In the genomic region with DNA sequence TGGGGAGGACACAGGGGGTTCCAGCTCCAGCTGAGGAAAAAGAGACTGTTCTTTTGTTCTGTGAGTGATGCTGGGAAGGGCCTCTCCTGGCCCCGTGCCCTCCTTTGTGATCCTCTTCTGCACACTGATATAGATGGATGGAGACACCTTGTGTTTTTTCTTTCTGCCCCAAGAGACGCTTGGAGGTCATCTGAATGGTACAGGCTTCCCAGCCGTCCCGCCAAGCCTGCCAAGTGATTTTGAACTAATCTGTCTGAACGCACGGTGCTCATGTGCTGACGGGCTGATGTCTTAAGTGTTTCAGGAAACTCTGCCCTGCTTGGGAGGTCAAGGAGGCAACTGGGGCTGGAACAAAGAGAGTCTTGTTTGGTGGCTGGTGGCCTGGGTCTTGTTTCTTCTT, we compare ENCODE assay signal across 24 cellular contexts. TPM values are rescaled to one million over a fixed set of nuclear protein-coding genes. Genes with fewer than 3 reads are reported as not detected.
DNase-seq lines count a peak whose midpoint lies in the region; ATAC-seq and TF ChIP-seq lines count a peak whose summit lies in the region.
"Had no signal": no experiment of that assay in that cellular context is flagged by ENCODE, and none has a peak within 500 bp of the region (broad histone marks: within the 10 kb centered on the region; RNA-seq: fewer than 3 reads in every experiment).

No MANE protein-coding gene starts in this region.

- H3K36me3 ChIP-seq in esophagus muscularis mucosa (no peaks in the 10 kb centered on the region), mesodermal cell (ENCODE audit: control insufficient read depth, insufficient read depth, low read length) (peaks cover 4% of the 10 kb centered on the region)
- H3K36me3 ChIP-seq: MG63 had no signal

- no peaks in the 10 kb centered on the region for H3K4me1 ChIP-seq in esophagus muscularis mucosa
- no peaks in the 10 kb centered on the region for H3K4me1 ChIP-seq in mesodermal cell (ENCODE audit: control insufficient read depth, insufficient read depth, low read length, poor library complexity, severe bottlenecking)

- H3K27ac ChIP-seq in esophagus muscularis mucosa (replicated peaks in 1 of 4): no peak overlapping the region
- peak overlapping the region; percentile 54 for H3K27ac ChIP-seq in mesodermal cell (ENCODE audit: low read depth, low read length, severe bottlenecking)
- peak overlapping the region; percentile 60 for H3K27ac ChIP-seq in temporal lobe (ENCODE audit: low read depth, low read length)
- H3K27ac ChIP-seq: BLaER1 treated with 17β-estradiol and CSF1 and Interleukin-3, amounts not matched to agents 10 nM and 100 nM had no signal

- H3K27me3 ChIP-seq in esophagus muscularis mucosa: no peaks in the 10 kb centered on the region
- H3K27me3 ChIP-seq: BLaER1 treated with 17β-estradiol and CSF1 and Interleukin-3, amounts not matched to agents 10 nM and 100 nM; MG63 had no signal

- H3K4me1 Mint-ChIP-seq in chondrocyte (ENCODE audit: low read depth): peaks cover 9% of the 10 kb centered on the region

- no peak overlapping the region for H3K4me3 ChIP-seq in esophagus muscularis mucosa
- no peak overlapping the region for H3K4me3 ChIP-seq in mesodermal cell (ENCODE audit: extremely low read depth, insufficient read depth, low read length, poor library complexity, severe bottlenecking)
- H3K4me3 ChIP-seq: BLaER1 treated with 17β-estradiol and CSF1 and Interleukin-3, amounts not matched to agents 10 nM and 100 nM; GM12878; MG63 had no signal

- H3K27ac Mint-ChIP-seq in chondrocyte (ENCODE audit: unreplicated experiment): no peak overlapping the region
- H3K27ac Mint-ChIP-seq: CD8-positive, alpha-beta T cell had no signal

- no peaks in the 10 kb centered on the region for H3K9me3 Mint-ChIP-seq in chondrocyte (ENCODE audit: low read depth)
- H3K9me3 Mint-ChIP-seq: CD8-positive, alpha-beta T cell; IgD-negative memory B cell had no signal

- TF ChIP-seq EP300 in esophagus muscularis mucosa (IDR thresholded peaks at IDR 0.05): no peak

- H3K27me3 Mint-ChIP-seq in chondrocyte (ENCODE audit: low read depth): no peaks in the 10 kb centered on the region
- H3K27me3 Mint-ChIP-seq: IgD-negative memory B cell had no signal

- no peak for TF ChIP-seq CTCF in esophagus muscularis mucosa (IDR thresholded peaks at IDR 0.05)
- TF ChIP-seq CTCF in chondrocyte (IDR thresholded peaks at IDR 0.05): no peak

- DNase-seq in NCI-H2227 (lab: John Stamatoyannopoulos, UW; ENCODE audit: unreplicated experiment) (peak; percentile 39), esophagus muscularis mucosa (ENCODE audit: extremely low spot score) (peak; percentile 70), chondrocyte (ENCODE audit: low spot score) (no peak)
- no peak for DNase-seq in stimulated activated CD8-positive, alpha-beta memory T cell treated with anti-CD3 and anti-CD28 coated beads, Interleukin-4, amount 100 ng/mL, for 48 hours
- DNase-seq in activated naive CD4-positive, alpha-beta T cell treated with anti-CD3 and anti-CD28 coated beads, Interleukin-2, amount 50 U/mL, for 16 hours: no peak
- DNase-seq: CD8-positive, alpha-beta T cell; DMS53; EL; Kasumi-1; MG63; NCI-H1048; NCI-H1436; NCI-H2029 treated with DMSO at 0.1 percent for 48 hours; NCI-H510A; NCI-H774; OCI-M1; SHP77; SK-N-SH had no signal

- no peak for ATAC-seq in GM18498 (IDR thresholded peaks at IDR 0.05; ENCODE audit: unreplicated experiment)
- ATAC-seq: CD8-positive, alpha-beta T cell; GM12878 had no signal

- H3K36me3 Mint-ChIP-seq in chondrocyte (ENCODE audit: low read depth): no peaks in the 10 kb centered on the region
- H3K36me3 Mint-ChIP-seq: IgD-negative memory B cell had no signal

- no peaks in the 10 kb centered on the region for H3K9me3 ChIP-seq in esophagus muscularis mucosa
- no peaks in the 10 kb centered on the region for H3K9me3 ChIP-seq in mesodermal cell (ENCODE audit: control insufficient read depth, low read length)
- H3K9me3 ChIP-seq: BLaER1 treated with 17β-estradiol and CSF1 and Interleukin-3, amounts not matched to agents 10 nM and 100 nM; MG63; SK-N-SH had no signal

- intact Hi-C loops in esophagus muscularis mucosa (cut with DNase I): no loop called here

- no peak overlapping the region for H3K4me3 Mint-ChIP-seq in chondrocyte (ENCODE audit: unreplicated experiment)
- H3K4me3 Mint-ChIP-seq: CD8-positive, alpha-beta T cell; IgD-negative memory B cell had no signal

- 50% methylated on average over 7 of the region's 7 CpGs for WGBS in esophagus muscularis mucosa
- WGBS in mesodermal cell (ENCODE audit: insufficient coverage in 2 of 2), 2 experiments: 80 to 85% methylated on average over 6 to 7 of the region's 7 CpGs

- TF ChIP-seq POLR2A in esophagus muscularis mucosa (IDR thresholded peaks at IDR 0.05; ENCODE audit: low read depth): no peak

RNA-seq across cellular contexts. Expression of a gene that starts 57.5 kb away (rescaled TPM):
- total RNA-seq in esophagus muscularis mucosa (1 to 10 TPM; 2.9 to 4.6 (median 3.2) TPM), temporal lobe (366 TPM), chondrocyte (2.6 to 3.8 TPM (median 3.1 TPM) in 3 replicates)
- polyA plus RNA-seq in mesodermal cell (2013, experiment 1 of 2): 22.1 TPM
- polyA plus RNA-seq in mesodermal cell (2013, experiment 2 of 2): 17.4 TPM

Comparison
In these comparisons a context has a peak if more than half of its experiments do, and no peak if none do; other contexts are left out.
1. DNase-seq: peak in NCI-H2227 (single experiment) and esophagus muscularis mucosa (single experiment); none in stimulated activated CD8-positive, alpha-beta memory T cell treated with anti-CD3 and anti-CD28 coated beads, Interleukin-4, amount 100 ng/mL, for 48 hours (single experiment), chondrocyte (single experiment) and activated naive CD4-positive, alpha-beta T cell treated with anti-CD3 and anti-CD28 coated beads, Interleukin-2, amount 50 U/mL, for 16 hours (single experiment).
2. H3K27ac ChIP-seq: peak in mesodermal cell (single experiment) and temporal lobe (single experiment); none in esophagus muscularis mucosa (0 of 4).
3. RNA of a gene that starts 57.5 kb away (total RNA-seq): 366 TPM in temporal lobe (single experiment); 2.9 to 4.6 TPM in esophagus muscularis mucosa and 2.6 to 3.8 TPM in chondrocyte; every median in the first group is over 10 times any median in the second.